ENCODE assay signal across 9 cellular contexts in the genomic region with DNA sequence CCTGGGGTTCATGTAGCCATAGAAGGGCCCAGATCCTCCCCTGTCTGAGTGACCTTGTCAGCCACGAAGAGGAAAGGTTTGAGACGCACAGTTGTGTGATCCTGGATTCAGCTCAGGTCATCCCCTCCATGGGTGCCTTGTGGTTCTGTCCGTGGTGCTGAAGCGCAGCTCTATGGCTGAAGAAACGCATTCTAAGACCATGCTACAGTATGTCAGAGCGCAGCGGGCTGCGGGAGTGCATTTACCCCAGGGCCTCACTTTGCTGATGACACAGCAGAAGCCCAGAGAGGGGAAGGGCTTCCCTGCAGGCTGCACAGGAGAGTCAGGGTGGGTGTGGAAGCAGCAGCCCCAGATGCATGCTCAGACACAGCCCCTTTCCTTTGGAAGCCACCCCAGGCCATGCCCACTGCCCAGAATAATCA.
DNase-seq lines count a peak whose midpoint lies in the region; ATAC-seq, FAIRE-seq and TF ChIP-seq lines count a peak whose summit lies in the region.
"Had no signal": no experiment of that assay in that cellular context is flagged by ENCODE, and none has a peak within 500 bp of the region (broad histone marks: within the 10 kb centered on the region; RNA-seq: fewer than 3 reads in every experiment).

No MANE protein-coding gene starts in this region.

- no peaks in the 10 kb centered on the region for H3K36me3 ChIP-seq in keratinocyte (ENCODE audit: control insufficient read depth in 2 of 2, extremely low read depth in 1 of 2, insufficient read depth in 2 of 2, low read length in 2 of 2)

- H3K79me1 ChIP-seq in H9 (ENCODE audit: insufficient read depth, low read depth, low read length, poor library complexity, severe bottlenecking) = no peaks in the 10 kb centered on the region

- no peaks in the 10 kb centered on the region for H3K27me3 ChIP-seq in H9 (ENCODE audit: insufficient read depth, low read length)
- H3K27me3 ChIP-seq in keratinocyte (ENCODE audit: control insufficient read depth, extremely low read depth, insufficient read depth, low read length) = peaks cover 6% of the 10 kb centered on the region

- peaks cover 3% of the 10 kb centered on the region for H3K27me3 Mint-ChIP-seq in H9 (ENCODE audit: low read depth)
- peaks cover 12% of the 10 kb centered on the region for H3K27me3 Mint-ChIP-seq in activated CD4-positive, alpha-beta memory T cell treated with anti-CD3 and anti-CD28 coated beads for 36 hours
- H3K27me3 Mint-ChIP-seq in activated T-helper 17 cell treated with anti-CD3 and anti-CD28 coated beads, Interleukin-2, amount 50 U/mL, for 72 hours = peaks cover 12% of the 10 kb centered on the region

- H2AK5ac ChIP-seq in H9 (ENCODE audit: insufficient read length, low read length) = no peak overlapping the region

- no peaks in the 10 kb centered on the region for H3K9me1 ChIP-seq in keratinocyte (ENCODE audit: control insufficient read depth, extremely low read depth, insufficient read depth, low read length)

- no peak overlapping the region for H2BK20ac ChIP-seq in H9 (ENCODE audit: low read depth, low read length, poor library complexity, severe bottlenecking)

- CTCF ChIA-PET in activated CD4-positive, alpha-beta memory T cell treated with anti-CD3 and anti-CD28 coated beads for 36 hours (lab: Charles Lee) = no interaction called here

- H3K27ac Mint-ChIP-seq in H9 = no peak overlapping the region
- no peak overlapping the region for H3K27ac Mint-ChIP-seq in activated CD4-positive, alpha-beta memory T cell treated with anti-CD3 and anti-CD28 coated beads for 36 hours
- no peak overlapping the region for H3K27ac Mint-ChIP-seq in activated T-helper 17 cell treated with anti-CD3 and anti-CD28 coated beads, Interleukin-2, amount 50 U/mL, for 72 hours
- H3K27ac Mint-ChIP-seq: activated naive CD4-positive, alpha-beta T cell treated with anti-CD3 and anti-CD28 coated beads, Interleukin-2, amount 50 U/mL, for 72 hours had no signal

- ATAC-seq in activated T-helper 17 cell treated with anti-CD3 and anti-CD28 coated beads, Interleukin-2, amount 50 U/mL, for 72 hours (replicated peaks) = no peak
- no peak for ATAC-seq in HG03196 (IDR thresholded peaks at IDR 0.05; ENCODE audit: unreplicated experiment)
- ATAC-seq: activated naive CD4-positive, alpha-beta T cell treated with anti-CD3 and anti-CD28 coated beads, Interleukin-2, amount 50 U/mL, for 72 hours had no signal

- dilution Hi-C loops in keratinocyte (cut with MboI; ENCODE audit: extremely low pct_ligation_motif_present, low sequenced_read_pairs) = no loop called here

- no peak overlapping the region for H3K18ac ChIP-seq in H9 (ENCODE audit: insufficient read length, low read depth, low read length)

- H4K8ac ChIP-seq in H9 (replicated peaks; ENCODE audit: insufficient read length, low read depth, low read length) = no peak overlapping the region

- no peaks in the 10 kb centered on the region; the same call in 1 of the 2 replicates for H3K4me1 ChIP-seq in H9 (ENCODE audit: insufficient read depth, low read length)
- no peaks in the 10 kb centered on the region for H3K4me1 ChIP-seq in keratinocyte (ENCODE audit: control insufficient read depth, extremely low read depth, insufficient read depth, low read length)

- DNase-seq in AG08396 (ENCODE audit: low spot score) = peak; percentile 67
- peak; percentile 74 for DNase-seq in H9
- DNase-seq in activated CD4-positive, alpha-beta memory T cell treated with anti-CD3 and anti-CD28 coated beads for 36 hours = peak; percentile 44
- DNase-seq in keratinocyte (ENCODE audit: low read depth, low spot score) = peak; percentile 7
- no peak for DNase-seq in effector CD8-positive, alpha-beta T cell (lab: John Stamatoyannopoulos, UW)
- DNase-seq in NCI-H510A (lab: John Stamatoyannopoulos, UW) = no peak

- no peak overlapping the region for H3K4me3 ChIP-seq in keratinocyte (ENCODE audit: control insufficient read depth in 2 of 3, extremely low read depth in 1 of 3, insufficient read depth in 2 of 3, low read depth in 1 of 3, low read length in 3 of 3)

- no peak overlapping the region for H3K4me2 ChIP-seq in H9 (ENCODE audit: insufficient read depth, insufficient read length, low read length)
- no peak overlapping the region for H3K4me2 ChIP-seq in keratinocyte (ENCODE audit: control insufficient read depth, extremely low read depth, insufficient read depth, low read depth, low read length)

- H3K79me2 ChIP-seq in H9 (ENCODE audit: insufficient read depth, low read length) (no peaks in the 10 kb centered on the region), keratinocyte (ENCODE audit: control insufficient read depth, insufficient read depth, low read length) (no peaks in the 10 kb centered on the region)

- no peak overlapping the region for H3K56ac ChIP-seq in H9 (ENCODE audit: insufficient read length, low read depth, low read length)

- FAIRE-seq in keratinocyte (lab: Jason Lieb, UNC) = no peak

- H3T11ph ChIP-seq in H9 (ENCODE audit: low read length) = no peak overlapping the region

- no peak overlapping the region for H3K14ac ChIP-seq in H9 (ENCODE audit: insufficient read depth, low read length)

- no peaks in the 10 kb centered on the region for H3K9me3 Mint-ChIP-seq in H9
- H3K9me3 Mint-ChIP-seq in activated CD4-positive, alpha-beta memory T cell treated with anti-CD3 and anti-CD28 coated beads for 36 hours = no peaks in the 10 kb centered on the region
- H3K9me3 Mint-ChIP-seq in activated T-helper 17 cell treated with anti-CD3 and anti-CD28 coated beads, Interleukin-2, amount 50 U/mL, for 72 hours = no peaks in the 10 kb centered on the region
- H3K9me3 Mint-ChIP-seq: activated naive CD4-positive, alpha-beta T cell treated with anti-CD3 and anti-CD28 coated beads, Interleukin-2, amount 50 U/mL, for 72 hours had no signal

- no peak overlapping the region for H3K9ac ChIP-seq in H9 (ENCODE audit: extremely low read depth, insufficient read length, low read length)
- H3K9ac ChIP-seq in keratinocyte (ENCODE audit: control insufficient read depth, extremely low read depth, insufficient read depth, low read length) = no peak overlapping the region

- peaks cover 3 to 4% of the 10 kb centered on the region in 2 experiments; a peak in 3 of 4 replicates for H3K4me1 Mint-ChIP-seq in H9
- no peaks in the 10 kb centered on the region for H3K4me1 Mint-ChIP-seq in activated CD4-positive, alpha-beta memory T cell treated with anti-CD3 and anti-CD28 coated beads for 36 hours (ENCODE audit: low read depth)
- peaks cover 4% of the 10 kb centered on the region for H3K4me1 Mint-ChIP-seq in activated T-helper 17 cell treated with anti-CD3 and anti-CD28 coated beads, Interleukin-2, amount 50 U/mL, for 72 hours

- H3K23ac ChIP-seq in H9 (ENCODE audit: insufficient read length, low read depth, low read length) = no peak overlapping the region

- POLR2A ChIA-PET in activated CD4-positive, alpha-beta memory T cell treated with anti-CD3 and anti-CD28 coated beads for 36 hours (lab: Charles Lee) = no interaction called here

- H3K23me2 ChIP-seq in H9 (ENCODE audit: insufficient read length, low read depth, low read length, poor library complexity, severe bottlenecking) = peaks cover 3% of the 10 kb centered on the region

- no CpG with 5 or more reads among the region's 8 CpGs for WGBS in H9 (ENCODE audit: extremely low coverage, insufficient read length, low lambda C conversion rate)

- H2BK120ac ChIP-seq in H9 (ENCODE audit: low read depth, low read length, poor library complexity, severe bottlenecking) = no peak overlapping the region

- no peak overlapping the region for H4K5ac ChIP-seq in H9 (ENCODE audit: insufficient read length, low read depth, low read length)

- intact Hi-C loops in activated CD4-positive, alpha-beta memory T cell treated with anti-CD3 and anti-CD28 coated beads for 36 hours (cut with micrococcal nuclease) = no loop called here

- H4K20me1 ChIP-seq in H9 (ENCODE audit: control insufficient read depth, insufficient read depth, insufficient read length) (no peaks in the 10 kb centered on the region), keratinocyte (ENCODE audit: control insufficient read depth, extremely low read depth, insufficient read depth, low read length) (peaks cover 2% of the 10 kb centered on the region)

- H2BK5ac ChIP-seq in H9 (ENCODE audit: insufficient read length, low read length) = no peak overlapping the region

- no peak for TF ChIP-seq CTCF in H9 (conservative IDR thresholded peaks at IDR 0.05)
- no peak for TF ChIP-seq CTCF in keratinocyte (optimal IDR thresholded peaks at IDR 0.05 in 1 of 3, IDR thresholded peaks at IDR 0.05 in 1 of 3, conservative IDR thresholded peaks at IDR 0.05 in 1 of 3; ENCODE audit: extremely low read depth in 1 of 3, insufficient read depth in 2 of 3, low read length in 3 of 3)

- no peak overlapping the region for H4K91ac ChIP-seq in H9 (ENCODE audit: insufficient read length, low read depth, low read length)

- no peak overlapping the region for H2BK15ac ChIP-seq in H9 (ENCODE audit: low read depth, low read length)

- H3K27ac ChIP-seq in H9 (ENCODE audit: insufficient read length, low read depth, low read length) (no peak overlapping the region), keratinocyte (ENCODE audit: control insufficient read depth, insufficient read depth, low read length) (no peak overlapping the region)

- H3K4me3 Mint-ChIP-seq in H9 = no peak overlapping the region
- no peak overlapping the region for H3K4me3 Mint-ChIP-seq in activated CD4-positive, alpha-beta memory T cell treated with anti-CD3 and anti-CD28 coated beads for 36 hours
- H3K4me3 Mint-ChIP-seq in activated T-helper 17 cell treated with anti-CD3 and anti-CD28 coated beads, Interleukin-2, amount 50 U/mL, for 72 hours = no peak overlapping the region

- no peak overlapping the region for H3K4ac ChIP-seq in H9 (ENCODE audit: low read depth, low read length)

- no peak overlapping the region for H2BK12ac ChIP-seq in H9 (ENCODE audit: insufficient read length, low read depth, low read length)

- H3K9me3 ChIP-seq in H9 (ENCODE audit: control insufficient read depth, low read depth, low read length) (no peaks in the 10 kb centered on the region), keratinocyte (ENCODE audit: control insufficient read depth, low read depth, low read length) (no peaks in the 10 kb centered on the region)

- H3K36me3 Mint-ChIP-seq in H9 (ENCODE audit: insufficient read depth in 1 of 3, low read depth in 3 of 3) = no peaks in the 10 kb centered on the region; a peak in 1 of 7 replicates
- H3K36me3 Mint-ChIP-seq in activated CD4-positive, alpha-beta memory T cell treated with anti-CD3 and anti-CD28 coated beads for 36 hours = no peaks in the 10 kb centered on the region
- H3K36me3 Mint-ChIP-seq in activated T-helper 17 cell treated with anti-CD3 and anti-CD28 coated beads, Interleukin-2, amount 50 U/mL, for 72 hours (ENCODE audit: low read depth) = no peaks in the 10 kb centered on the region
- H3K36me3 Mint-ChIP-seq: activated naive CD4-positive, alpha-beta T cell treated with anti-CD3 and anti-CD28 coated beads, Interleukin-2, amount 50 U/mL, for 72 hours had no signal

- H2AFZ ChIP-seq in H9 (ENCODE audit: low read length) (no peak overlapping the region), keratinocyte (ENCODE audit: control insufficient read depth, low read length) (no peak overlapping the region)

Comparison
In these comparisons a context has a peak if more than half of its experiments do, and no peak if none do; other contexts are left out.
1. DNase-seq: peak in AG08396 (single experiment), H9 (single experiment), activated CD4-positive, alpha-beta memory T cell treated with anti-CD3 and anti-CD28 coated beads for 36 hours (single experiment) and keratinocyte (single experiment); none in effector CD8-positive, alpha-beta T cell (single experiment) and NCI-H510A (single experiment).